Comparison of ENCODE assay signal across 8 cellular contexts in the genomic region with DNA sequence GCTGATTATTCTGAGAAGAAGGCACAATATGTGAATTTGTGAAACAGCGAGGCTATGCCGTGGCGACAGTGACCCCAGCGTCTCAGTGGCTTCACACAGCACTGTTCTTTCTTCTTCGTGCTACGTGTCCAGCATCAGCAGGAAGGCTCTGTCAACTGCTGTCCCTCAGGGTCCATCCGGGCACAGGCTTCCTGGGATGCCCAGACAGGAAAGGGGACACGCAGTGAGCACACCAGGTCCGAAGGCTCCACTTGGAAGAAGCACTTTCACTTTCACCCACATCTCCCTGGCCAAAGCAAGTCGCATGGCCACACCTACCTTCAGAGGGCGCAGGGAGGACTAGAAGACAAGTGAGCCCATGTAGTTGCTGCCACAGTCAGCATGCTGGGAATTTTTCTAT.
DNase-seq lines count a peak whose midpoint lies in the region; ATAC-seq and TF ChIP-seq lines count a peak whose summit lies in the region.

No MANE protein-coding gene starts in this region.

- TF ChIP-seq CTCF in coronary artery (IDR thresholded peaks at IDR 0.05) (no peak), neutrophil (IDR thresholded peaks at IDR 0.05) (no peak)

- H3K27ac ChIP-seq in coronary artery (peak overlapping the region in 1 of 2 donors; percentile 11), neutrophil (no peak overlapping the region)

- no peak for ATAC-seq in HG03045 (IDR thresholded peaks at IDR 0.05; ENCODE audit: unreplicated experiment)

- H3K4me1 ChIP-seq in neutrophil (ENCODE audit: control insufficient read depth in 1 of 2, insufficient read depth in 1 of 2, low read depth in 1 of 2, low read length in 1 of 2) = peaks cover 0 to 4% of the 10 kb centered on the region in 2 experiments

- no peaks in the 10 kb centered on the region for H3K9me3 ChIP-seq in neutrophil

- H3K36me3 ChIP-seq in neutrophil = no peaks in the 10 kb centered on the region

- DNase-seq in NCI-H2227 (lab: John Stamatoyannopoulos, UW; ENCODE audit: unreplicated experiment) (peak; percentile 54), NCI-H2227 treated with DMSO at 0.1 percent for 48 hours (lab: John Stamatoyannopoulos, UW) (no peak), HS-5 (ENCODE audit: low read depth) (peak; percentile 4), SHP77 treated with DMSO at 0.1 percent for 48 hours (lab: John Stamatoyannopoulos, UW) (peak; percentile 49), coronary artery (ENCODE audit: low spot score) (peak; percentile 66), NCI-H1694 treated with DMSO at 0.1 percent for 48 hours (lab: John Stamatoyannopoulos, UW) (no peak)

- peaks cover 4% of the 10 kb centered on the region for H3K27me3 ChIP-seq in neutrophil

- H3K4me3 ChIP-seq in coronary artery (peak overlapping the region; percentile 68), neutrophil (ENCODE audit: low read depth in 1 of 2, low read length in 1 of 2) (peak overlapping the region; percentile 56 to 62)

Comparison
In these comparisons a context has a peak if more than half of its experiments do, and no peak if none do; other contexts are left out.
1. DNase-seq: peak in NCI-H2227 (single experiment), HS-5 (single experiment), SHP77 treated with DMSO at 0.1 percent for 48 hours (single experiment) and coronary artery (single experiment); none in NCI-H2227 treated with DMSO at 0.1 percent for 48 hours (single experiment) and NCI-H1694 treated with DMSO at 0.1 percent for 48 hours (single experiment).